In the genomic region with DNA sequence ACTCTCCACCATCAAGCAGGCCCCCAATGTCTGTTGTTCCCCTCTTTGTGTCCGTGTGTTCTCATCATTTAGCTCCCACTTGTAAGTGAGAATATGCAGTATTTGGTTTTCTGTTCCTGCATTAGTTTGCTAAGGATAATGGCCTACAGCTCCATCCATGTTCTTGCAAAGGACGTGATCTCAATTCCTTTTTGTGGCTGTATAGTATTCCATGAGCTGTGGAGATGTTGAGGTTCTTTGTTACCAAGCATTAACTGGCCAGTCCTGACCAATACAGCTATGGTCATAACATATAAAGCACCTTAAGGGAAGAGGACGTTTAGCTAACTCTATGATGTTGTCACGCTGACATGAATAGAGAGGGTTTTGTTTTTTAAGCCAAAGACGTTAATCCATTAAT, we compare ENCODE assay signal across 8 cellular contexts.
A peak's percentile ranks its signal among the peaks of the same experiment; 100 is the strongest.
DNase-seq lines count a peak whose midpoint lies in the region; ATAC-seq, FAIRE-seq and TF ChIP-seq lines count a peak whose summit lies in the region.
"Not testable (repeated sequence)": the region's sequence is repeated elsewhere in the genome, so short reads cannot be mapped to it uniquely, and the experiment has no call there.

No MANE protein-coding gene starts in this region.

- not testable (repeated sequence) for H3K4me3 ChIP-seq in A549; CD8-positive, alpha-beta T cell (ENCODE audit: low read depth, low read length); HCT116 (replicated peaks in 1 of 2; ENCODE audit: low read depth in 1 of 2, low read length in 2 of 2); HEK293 (ENCODE audit: low read depth, low read length); GM12878; K562

- H3K9me3 ChIP-seq in A549; CD8-positive, alpha-beta T cell (ENCODE audit: low read length); H9 (ENCODE audit: control insufficient read depth, low read depth, low read length); HCT116 (ENCODE audit: control insufficient read depth in 1 of 2, insufficient read depth in 1 of 2, low read depth in 1 of 2, low read length in 2 of 2); HEK293 (ENCODE audit: control insufficient read depth, insufficient read depth, low read depth, low read length); GM12878 (replicated peaks; ENCODE audit: control insufficient read depth, insufficient read depth, low read length); K562 (replicated peaks; ENCODE audit: control insufficient read depth, insufficient read depth, low read depth, low read length): not testable (repeated sequence)

- H4K91ac ChIP-seq in H9 (ENCODE audit: insufficient read length, low read depth, low read length): not testable (repeated sequence)

- DNase-seq in A549 (ENCODE audit: low read depth in 1 of 2, low spot score in 1 of 2); CD8-positive, alpha-beta T cell; HCT116 (ENCODE audit: low read depth, low spot score); GM12878 (ENCODE audit: low read depth, low spot score); K562 (ENCODE audit: extremely low read depth in 1 of 4, low spot score in 3 of 4): not testable (repeated sequence)
- DNase-seq in H9: peak; percentile 5

- POLR2A ChIA-PET in A549 (lab: Yijun Ruan, JAX); HCT116 (lab: Charles Lee); HEK293 (lab: Yijun Ruan, JAX); GM12878 (lab: Charles Lee); K562 (lab: Yijun Ruan, JAX): not testable (repeated sequence)
- POLR2A ChIA-PET in CD8-positive, alpha-beta T cell (lab: Charles Lee): interaction anchor here (0.5 kb wide), 1 partner anchor 861 kb away, joined by 3 read pairs; no protein-coding TSS in a partner anchor

- not testable (repeated sequence) for H4K8ac ChIP-seq in H9 (replicated peaks; ENCODE audit: insufficient read length, low read depth, low read length)

- not testable (repeated sequence) for H3K18ac ChIP-seq in H9 (ENCODE audit: insufficient read length, low read depth, low read length)

- H3K4me2 ChIP-seq in A549; H9 (ENCODE audit: insufficient read depth, insufficient read length, low read length); HCT116 (ENCODE audit: low read length); GM12878 (ENCODE audit: control insufficient read depth, insufficient read depth); K562 (ENCODE audit: insufficient read depth, low read length): not testable (repeated sequence)

- CTCF ChIA-PET in A549 (lab: Yijun Ruan, JAX): interaction anchor here (0.8 to 1.6 kb wide), 3 partner anchors 20 to 120 kb away, joined by 3 to 7 read pairs (median 3); no protein-coding TSS in a partner anchor
- CTCF ChIA-PET in CD8-positive, alpha-beta T cell (lab: Charles Lee): interaction anchor here (0.6 to 1.6 kb wide), 2 partner anchors 20 to 136 kb away, joined by 3 to 6 read pairs; no protein-coding TSS in a partner anchor
- CTCF ChIA-PET in HCT116 (lab: Charles Lee): interaction anchor here (1.1 kb wide), 1 partner anchor 116 kb away, joined by 3 read pairs; no protein-coding TSS in a partner anchor
- CTCF ChIA-PET in HEK293 (lab: Yijun Ruan, JAX); K562 (lab: Yijun Ruan, JAX; ENCODE audit: low intra/inter-chr PET ratio): not testable (repeated sequence)
- CTCF ChIA-PET in GM12878 (lab: Yijun Ruan, JAX): interaction anchor here (1.4 kb wide), 2 partner anchors 9 to 26 kb away, joined by 3 read pairs; no protein-coding TSS in a partner anchor

- not testable (repeated sequence) for H2BK12ac ChIP-seq in H9 (ENCODE audit: insufficient read length, low read depth, low read length)

- H3K27ac ChIP-seq in A549; CD8-positive, alpha-beta T cell (ENCODE audit: low read depth, low read length); H9 (ENCODE audit: insufficient read length, low read depth, low read length); HCT116 (ENCODE audit: low read depth, low read length); HEK293 (ENCODE audit: extremely low read depth, low read depth, low read length); GM12878 (ENCODE audit: control insufficient read depth, insufficient read depth); K562 (ENCODE audit: extremely low read depth, low read depth, low read length): not testable (repeated sequence)

- H3K79me1 ChIP-seq in H9 (ENCODE audit: insufficient read depth, low read depth, low read length, poor library complexity, severe bottlenecking): not testable (repeated sequence)

- H3K36me3 ChIP-seq in CD8-positive, alpha-beta T cell (ENCODE audit: insufficient read depth, low read length); HCT116 (ENCODE audit: control insufficient read depth in 1 of 2, insufficient read depth in 2 of 2, low read length in 2 of 2); HEK293 (ENCODE audit: control insufficient read depth in 2 of 2, insufficient read depth in 1 of 2, low read length in 2 of 2); GM12878 (ENCODE audit: control insufficient read depth in 2 of 2, insufficient read depth in 2 of 2, low read length in 1 of 2); K562 (ENCODE audit: control insufficient read depth, insufficient read depth, low read length): not testable (repeated sequence)

- not testable (repeated sequence) for H3K9ac ChIP-seq in H9 (ENCODE audit: extremely low read depth, insufficient read length, low read length); HCT116 (ENCODE audit: low read length); GM12878 (ENCODE audit: control insufficient read depth, insufficient read depth, low read length); K562 (ENCODE audit: insufficient read depth in 1 of 2, low read depth in 2 of 2, low read length in 2 of 2)

- H3K27ac Mint-ChIP-seq in CD8-positive, alpha-beta T cell: peak overlapping the region; percentile 56
- not testable (repeated sequence) for H3K27ac Mint-ChIP-seq in H9
- peak overlapping the region; percentile 72 for H3K27ac Mint-ChIP-seq in activated naive CD4-positive, alpha-beta T cell treated with anti-CD3 and anti-CD28 coated beads, Interleukin-2, amount 50 U/mL, for 24 hours

- H4K20me1 ChIP-seq in H9 (ENCODE audit: control insufficient read depth, insufficient read depth, insufficient read length); HCT116 (ENCODE audit: insufficient read depth); GM12878 (ENCODE audit: control insufficient read depth, insufficient read depth); K562 (replicated peaks; ENCODE audit: control insufficient read depth, insufficient read depth, low read length): not testable (repeated sequence)

- intact Hi-C loops in CD8-positive, alpha-beta T cell (cut with DNase I, micrococcal nuclease): loop anchor here in 1 of 2 experiments (10.0 kb wide), 1 partner anchor 431 kb away; no protein-coding TSS in a partner anchor
- intact Hi-C loops in HCT116 (cut with micrococcal nuclease); GM12878 (cut with micrococcal nuclease; ENCODE audit: unreplicated experiment); K562 (cut with micrococcal nuclease): not testable (repeated sequence)

- not testable (repeated sequence) for H3K27me3 ChIP-seq in CD8-positive, alpha-beta T cell (ENCODE audit: insufficient read depth, low read length); H9 (ENCODE audit: insufficient read depth, low read length); HCT116 (ENCODE audit: insufficient read depth, low read length); GM12878 (replicated peaks in 1 of 2; ENCODE audit: control insufficient read depth in 2 of 2, insufficient read depth in 2 of 2, low read length in 1 of 2)
- H3K27me3 ChIP-seq in K562 (ENCODE audit: control insufficient read depth in 2 of 2, insufficient read depth in 2 of 2, low read length in 2 of 2): peaks cover 14 to 20% of the 10 kb centered on the region in 2 experiments; a peak in 4 of 5 replicates

- H3K27me3 Mint-ChIP-seq in CD8-positive, alpha-beta T cell (ENCODE audit: low read depth); H9 (ENCODE audit: low read depth); activated naive CD4-positive, alpha-beta T cell treated with anti-CD3 and anti-CD28 coated beads, Interleukin-2, amount 50 U/mL, for 24 hours: not testable (repeated sequence)

- H4K5ac ChIP-seq in H9 (ENCODE audit: insufficient read length, low read depth, low read length): not testable (repeated sequence)

- SMC1A ChIA-PET in GM12878 (lab: Charles Lee; ENCODE audit: uncharacterized antibody, unreplicated experiment): interaction anchor here (1.9 kb wide), 1 partner anchor 14 kb away, joined by 4 read pairs; no protein-coding TSS in a partner anchor

- in situ Hi-C loops in GM12878 (cut with MboI); K562 (cut with MboI): not testable (repeated sequence)

- not testable (repeated sequence) for H3K4ac ChIP-seq in H9 (ENCODE audit: low read depth, low read length)

- not testable (repeated sequence) for TF ChIP-seq EP300 in A549 (IDR thresholded peaks at IDR 0.05); GM12878 (IDR thresholded peaks at IDR 0.05; ENCODE audit: borderline replicate concordance in 1 of 2, control insufficient read depth in 1 of 2, low read depth in 2 of 2, low read length in 2 of 2); K562 (IDR thresholded peaks at IDR 0.05; ENCODE audit: low read length)

- H2BK120ac ChIP-seq in H9 (ENCODE audit: low read depth, low read length, poor library complexity, severe bottlenecking): not testable (repeated sequence)

- H2BK20ac ChIP-seq in H9 (ENCODE audit: low read depth, low read length, poor library complexity, severe bottlenecking): not testable (repeated sequence)

- H3K36me3 Mint-ChIP-seq in CD8-positive, alpha-beta T cell: peaks cover 14% of the 10 kb centered on the region
- H3K36me3 Mint-ChIP-seq in H9 (ENCODE audit: insufficient read depth in 1 of 3, low read depth in 3 of 3); activated naive CD4-positive, alpha-beta T cell treated with anti-CD3 and anti-CD28 coated beads, Interleukin-2, amount 50 U/mL, for 24 hours: not testable (repeated sequence)

- H3K23me2 ChIP-seq in H9 (ENCODE audit: insufficient read length, low read depth, low read length, poor library complexity, severe bottlenecking): not testable (repeated sequence)

- not testable (repeated sequence) for H2BK5ac ChIP-seq in H9 (ENCODE audit: insufficient read length, low read length)

- peaks cover 74% of the 10 kb centered on the region for H3K4me1 Mint-ChIP-seq in CD8-positive, alpha-beta T cell (ENCODE audit: low read depth)
- peaks cover 22 to 33% of the 10 kb centered on the region in 2 experiments for H3K4me1 Mint-ChIP-seq in H9
- H3K4me1 Mint-ChIP-seq in activated naive CD4-positive, alpha-beta T cell treated with anti-CD3 and anti-CD28 coated beads, Interleukin-2, amount 50 U/mL, for 24 hours: peaks cover 77% of the 10 kb centered on the region

- H3K79me2 ChIP-seq in H9 (ENCODE audit: insufficient read depth, low read length); HCT116 (ENCODE audit: insufficient read depth, low read length); GM12878 (ENCODE audit: control insufficient read depth, insufficient read depth, low read length); K562 (ENCODE audit: control insufficient read depth, insufficient read depth, low read length): not testable (repeated sequence)

- not testable (repeated sequence) for H3K14ac ChIP-seq in H9 (ENCODE audit: insufficient read depth, low read length)

- not testable (repeated sequence) for H3T11ph ChIP-seq in H9 (ENCODE audit: low read length)

- not testable (repeated sequence) for H3K4me3 Mint-ChIP-seq in CD8-positive, alpha-beta T cell; H9; activated naive CD4-positive, alpha-beta T cell treated with anti-CD3 and anti-CD28 coated beads, Interleukin-2, amount 50 U/mL, for 24 hours

- TF ChIP-seq POLR2A in A549 (IDR thresholded peaks at IDR 0.05; ENCODE audit: low read length); HCT116 (IDR thresholded peaks at IDR 0.05; ENCODE audit: borderline replicate concordance, extremely low read depth, insufficient read depth, insufficient read length); GM12878 (IDR thresholded peaks at IDR 0.05; ENCODE audit: low read depth, low read length); K562 (conservative IDR thresholded peaks at IDR 0.05): not testable (repeated sequence)

- H2BK15ac ChIP-seq in H9 (ENCODE audit: low read depth, low read length): not testable (repeated sequence)

- TF ChIP-seq CTCF in A549 (IDR thresholded peaks at IDR 0.05); CD8-positive, alpha-beta T cell (IDR thresholded peaks at IDR 0.05); H9 (conservative IDR thresholded peaks at IDR 0.05); HCT116 (IDR thresholded peaks at IDR 0.05 in 2 of 3, conservative IDR thresholded peaks at IDR 0.05 in 1 of 3; ENCODE audit: borderline replicate concordance in 1 of 3, insufficient read depth in 1 of 3, low read depth in 2 of 3, low read length in 2 of 3); HEK293 (tag by site-specific recombination; IDR thresholded peaks at IDR 0.05); GM12878 (IDR thresholded peaks at IDR 0.05 in 2 of 3, conservative IDR thresholded peaks at IDR 0.05 in 1 of 3; ENCODE audit: control insufficient read depth in 2 of 3, extremely low read depth in 1 of 3, insufficient read depth in 1 of 3, low read depth in 3 of 3, low read length in 3 of 3); K562 (IDR thresholded peaks at IDR 0.05 in 2 of 3, conservative IDR thresholded peaks at IDR 0.05 in 1 of 3; ENCODE audit: insufficient read depth in 2 of 3, low read depth in 1 of 3, low read length in 3 of 3): not testable (repeated sequence)

- BruUV-seq in HCT116 (replicated peaks; lab: Mats Ljungman, UMichigan); GM12878 (replicated peaks; lab: Mats Ljungman, UMichigan); K562 (replicated peaks; lab: Mats Ljungman, UMichigan): not testable (repeated sequence)

- not testable (repeated sequence) for H3K9me3 Mint-ChIP-seq in CD8-positive, alpha-beta T cell; H9; activated naive CD4-positive, alpha-beta T cell treated with anti-CD3 and anti-CD28 coated beads, Interleukin-2, amount 50 U/mL, for 24 hours

- RAD21 ChIA-PET in HCT116 (lab: Charles Lee; ENCODE audit: low non-redundant PET in 1 of 2, low total read pairs in 2 of 2, uncharacterized antibody in 2 of 2, unreplicated experiment in 2 of 2); GM12878 (lab: Charles Lee; ENCODE audit: unreplicated experiment): not testable (repeated sequence)

- H3K4me1 ChIP-seq in A549 (peaks cover 20% of the 10 kb centered on the region), HCT116 (ENCODE audit: control insufficient read depth in 1 of 2, insufficient read depth in 2 of 2, low read length in 2 of 2) (peaks cover 17 to 28% of the 10 kb centered on the region in 2 experiments), HEK293 (ENCODE audit: control insufficient read depth, insufficient read depth, low read length) (peaks cover 20% of the 10 kb centered on the region)
- peaks cover 26% of the 10 kb centered on the region for H3K4me1 ChIP-seq in CD8-positive, alpha-beta T cell (ENCODE audit: insufficient read depth, low read length)
- H3K4me1 ChIP-seq in H9 (ENCODE audit: insufficient read depth, low read length); GM12878 (ENCODE audit: control insufficient read depth, insufficient read depth, low read length); K562 (replicated peaks in 1 of 2; ENCODE audit: control insufficient read depth in 2 of 2, insufficient read depth in 2 of 2, low read length in 2 of 2): not testable (repeated sequence)

- not testable (repeated sequence) for H3K9me1 ChIP-seq in K562 (ENCODE audit: control insufficient read depth, insufficient read depth, low read length)

- H2AFZ ChIP-seq in H9 (ENCODE audit: low read length); HCT116 (ENCODE audit: low read depth, low read length, poor library complexity, severe bottlenecking); GM12878 (ENCODE audit: control insufficient read depth, low read depth, low read length); K562 (ENCODE audit: low read depth, low read length): not testable (repeated sequence)

- not testable (repeated sequence) for ATAC-seq in A549; CD8-positive, alpha-beta T cell; HCT116; GM12878; K562

- not testable (repeated sequence) for TF ChIP-seq RAD21 in A549 (conservative IDR thresholded peaks at IDR 0.05 in 1 of 2, IDR thresholded peaks at IDR 0.05 in 1 of 2); HCT116 (IDR thresholded peaks at IDR 0.05; ENCODE audit: low read depth); GM12878 (IDR thresholded peaks at IDR 0.05; ENCODE audit: insufficient read depth, low read depth, low read length); K562 (CRISPR knock-in tag; conservative IDR thresholded peaks at IDR 0.05 in 1 of 2, IDR thresholded peaks at IDR 0.05 in 1 of 2)

- not testable (repeated sequence) for FAIRE-seq in A549 (lab: Jason Lieb, UNC); K562 (lab: Jason Lieb, UNC)
- peak; percentile 7 for FAIRE-seq in GM12878 (lab: Jason Lieb, UNC)

- H3K56ac ChIP-seq in H9 (ENCODE audit: insufficient read length, low read depth, low read length): not testable (repeated sequence)

- not testable (repeated sequence) for H3K9me2 ChIP-seq in HCT116 (ENCODE audit: insufficient read depth)

- H2AK5ac ChIP-seq in H9 (ENCODE audit: insufficient read length, low read length): not testable (repeated sequence)

- 74% methylated on average over 5 of the region's 5 CpGs for WGBS in A549 (ENCODE audit: missing lambda C conversion rate)
- WGBS in H9 (ENCODE audit: extremely low coverage, insufficient read length, low lambda C conversion rate): no CpG with 5 or more reads among the region's 5 CpGs
- WGBS in GM12878 (ENCODE audit: insufficient coverage, insufficient replicate concordance, low lambda C conversion rate, missing lambda C conversion rate): 56% methylated on average over 5 of the region's 5 CpGs
- 6% methylated on average over 5 of the region's 5 CpGs for WGBS in K562 (ENCODE audit: insufficient coverage, low coverage, missing lambda C conversion rate)

- H3K23ac ChIP-seq in H9 (ENCODE audit: insufficient read length, low read depth, low read length): not testable (repeated sequence)
